Comparison of ENCODE assay signal across 24 cellular contexts in genomic region chrX:115472131-115472530, GRCh38.
"Had no signal": no experiment of that assay in that cellular context is flagged by ENCODE, and none has a peak within 500 bp of the region (broad histone marks: within the 10 kb centered on the region; RNA-seq: fewer than 3 reads in every experiment).

No MANE protein-coding gene starts in this region.

- H3K9ac ChIP-seq: SK-N-SH had no signal

- H3K4me2 ChIP-seq: SK-N-SH had no signal

- H3K9me3 ChIP-seq: MG63, SK-N-SH had no signal

- H3K27me3 ChIP-seq: MG63 had no signal

- ATAC-seq: Panc1, PC-3 had no signal

- H3K4me3 ChIP-seq: MG63 had no signal

- H3K36me3 ChIP-seq: MG63 had no signal

- DNase-seq: IMR-90; Karpas-422; KG1; MG63; NCI-H1092 treated with DMSO at 0.1 percent for 48 hours; NCI-H1436; NCI-H187; NCI-H2029; NCI-H2081 treated with DMSO at 0.1 percent for 48 hours; NCI-H2171; NCI-H226; NCI-H446; NCI-H510A; NCI-H524 treated with DMSO at 0.1 percent for 48 hours; NCI-H69; NCI-H774; NK-92 treated with Interleukin-12 subunit alpha and Interleukin-12 subunit beta, amount 100 ng/mL, for 24 hours; PC-3; SHP77; SK-N-SH had no signal

- H3K27ac ChIP-seq: HL-60, RWPE1 had no signal

- FAIRE-seq: HTR-8/SVneo had no signal
